ENCODE assay signal across 27 cellular contexts in the genomic region with DNA sequence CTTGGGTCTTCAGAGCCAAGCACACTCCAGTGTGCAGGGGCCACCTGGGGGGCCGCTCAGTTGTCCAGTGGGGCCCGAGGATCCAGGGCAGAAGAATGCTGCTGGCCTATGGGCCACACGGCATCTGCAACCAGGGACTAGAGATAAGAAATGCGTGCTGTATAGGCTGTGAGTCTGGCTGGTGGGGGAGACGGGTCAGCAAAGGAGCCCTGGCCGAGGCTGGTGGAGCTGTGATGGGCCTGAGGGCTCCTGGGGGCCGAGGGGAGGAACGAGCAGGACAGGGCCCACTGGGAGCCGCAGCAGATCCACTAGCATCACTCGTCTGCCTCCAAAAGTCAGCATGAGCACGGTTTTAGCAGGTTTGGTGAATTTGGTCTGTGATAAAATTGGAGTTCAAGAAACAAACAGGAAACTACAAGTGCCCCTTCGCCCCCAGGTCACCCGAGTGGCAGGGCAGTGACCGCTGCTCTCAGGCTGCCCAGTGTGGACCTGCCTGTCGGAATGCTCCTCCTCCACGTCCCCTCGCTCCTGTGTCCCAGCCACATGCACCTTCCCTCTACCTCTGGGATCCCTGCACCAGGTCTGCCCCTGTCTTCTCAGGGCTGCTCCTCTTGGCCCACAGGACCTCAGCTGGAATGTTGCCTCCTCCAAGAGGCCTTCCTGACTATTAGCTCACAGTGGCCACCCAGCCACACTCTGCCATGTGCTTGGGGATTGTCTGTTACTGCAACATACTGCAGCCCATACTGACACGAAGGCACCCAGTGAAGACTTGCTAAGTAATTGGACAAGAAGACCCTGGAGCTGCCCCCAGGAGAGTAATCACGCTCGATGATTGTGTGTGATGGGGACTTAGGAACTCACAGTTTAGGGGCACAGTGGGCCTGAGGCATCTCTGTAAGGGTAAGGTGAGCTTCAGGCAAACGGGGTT. TPM values are rescaled to one million over a fixed set of nuclear protein-coding genes. Genes with fewer than 3 reads are reported as not detected.
A peak's percentile ranks its signal among the peaks of the same experiment; 100 is the strongest.
DNase-seq lines count a peak whose midpoint lies in the region; ATAC-seq and TF ChIP-seq lines count a peak whose summit lies in the region.
"Had no signal": no experiment of that assay in that cellular context is flagged by ENCODE, and none has a peak within 500 bp of the region (broad histone marks: within the 10 kb centered on the region; RNA-seq: fewer than 3 reads in every experiment).

No MANE protein-coding gene starts in this region.

- H2BK120ac ChIP-seq in neuronal stem cell (ENCODE audit: low read depth, low read length) = no peak overlapping the region

- H2BK12ac ChIP-seq in neuronal stem cell (ENCODE audit: low read length) = no peak overlapping the region

- H3K36me3 ChIP-seq in neuronal stem cell (replicated peaks in 1 of 2; ENCODE audit: control insufficient read depth in 2 of 2, insufficient read depth in 2 of 2, low read length in 2 of 2) = no peaks in the 10 kb centered on the region
- H3K36me3 ChIP-seq in transverse colon = peaks cover 0 to 6% (median 0%) of the 10 kb centered on the region in 4 donors

- no peak for ATAC-seq in effector memory CD8-positive, alpha-beta T cell (replicated peaks)
- no peak for ATAC-seq in GM21447 (IDR thresholded peaks at IDR 0.05; ENCODE audit: unreplicated experiment)
- ATAC-seq: A549; activated naive CD4-positive, alpha-beta T cell treated with anti-CD3 and anti-CD28 coated beads, Interleukin-2, amount 50 U/mL, for 72 hours; CD8-positive, alpha-beta T cell had no signal

- H3K27ac ChIP-seq in neuronal stem cell (replicated peaks; ENCODE audit: low read length) = no peak overlapping the region
- H3K27ac ChIP-seq in transverse colon = no peak overlapping the region
- H3K27ac ChIP-seq: A549, KMS-11, SK-N-MC had no signal

- H4K8ac ChIP-seq in neuronal stem cell (ENCODE audit: low read depth, low read length) = no peak overlapping the region

- peak overlapping the region; percentile 60 for H2BK15ac ChIP-seq in neuronal stem cell (ENCODE audit: low read length)

- no peaks in the 10 kb centered on the region for H3K27me3 Mint-ChIP-seq in activated naive CD8-positive, alpha-beta T cell
- H3K27me3 Mint-ChIP-seq in activated naive CD8-positive, alpha-beta T cell treated with anti-CD3 and anti-CD28 coated beads for 36 hours = no peaks in the 10 kb centered on the region
- H3K27me3 Mint-ChIP-seq in effector memory CD8-positive, alpha-beta T cell = no peaks in the 10 kb centered on the region

- H3K27me3 ChIP-seq in neuronal stem cell (ENCODE audit: control insufficient read depth in 3 of 3, insufficient read depth in 3 of 3, low read depth in 1 of 3, low read length in 3 of 3) = peaks cover 0 to 63% (median 0%) of the 10 kb centered on the region in 3 experiments
- H3K27me3 ChIP-seq in transverse colon = no peaks in the 10 kb centered on the region

- no peak for TF ChIP-seq CTCF in transverse colon (IDR thresholded peaks at IDR 0.05)

- no peak for DNase-seq in activated naive CD8-positive, alpha-beta T cell treated with anti-CD3 and anti-CD28 coated beads for 36 hours
- no peak for DNase-seq in effector memory CD8-positive, alpha-beta T cell
- no peak for DNase-seq in neuronal stem cell (ENCODE audit: low spot score)
- peak; percentile 3 for DNase-seq in transverse colon
- DNase-seq in NCI-H2029 (lab: John Stamatoyannopoulos, UW) = no peak
- no peak for DNase-seq in NCI-H510A treated with DMSO at 0.1 percent for 48 hours (lab: John Stamatoyannopoulos, UW)
- DNase-seq: activated CD4-positive, alpha-beta T cell treated with anti-CD3 and anti-CD28 coated beads for 4 hours; CD8-positive, alpha-beta T cell; DMS79 treated with DMSO at 0.1 percent for 48 hours; effector CD8-positive, alpha-beta T cell; hypothalamus; midbrain; NCI-H1105; NCI-H2107; NCI-H526 treated with DMSO at 0.1 percent for 48 hours; occipital lobe had no signal

- no CpG with 5 or more reads among the region's 21 CpGs for WGBS in neuronal stem cell (ENCODE audit: extremely low coverage in 2 of 2, insufficient read length in 2 of 2, insufficient replicate concordance in 1 of 2), 2 donors
- 71 to 84% methylated on average over 4 to 21 of the region's 21 CpGs for WGBS in transverse colon (ENCODE audit: low coverage in 1 of 2), 2 donors

- no peaks in the 10 kb centered on the region for H3K9me3 ChIP-seq in neuronal stem cell (replicated peaks in 1 of 2; ENCODE audit: control insufficient read depth in 2 of 2, insufficient read depth in 1 of 2, low read depth in 1 of 2, low read length in 2 of 2)
- no peaks in the 10 kb centered on the region for H3K9me3 ChIP-seq in transverse colon
- H3K9me3 ChIP-seq: A549 had no signal

- peak overlapping the region; percentile 64 for H3K27ac Mint-ChIP-seq in activated naive CD8-positive, alpha-beta T cell
- no peak overlapping the region for H3K27ac Mint-ChIP-seq in activated naive CD8-positive, alpha-beta T cell treated with anti-CD3 and anti-CD28 coated beads for 36 hours
- peak overlapping the region; percentile 64 to 92 for H3K27ac Mint-ChIP-seq in effector memory CD8-positive, alpha-beta T cell
- H3K27ac Mint-ChIP-seq: activated naive CD4-positive, alpha-beta T cell treated with anti-CD3 and anti-CD28 coated beads, Interleukin-2, amount 50 U/mL, for 72 hours; type B pancreatic cell had no signal

- H3K23ac ChIP-seq in neuronal stem cell (ENCODE audit: low read depth, low read length, poor library complexity) = peak overlapping the region; percentile 39

- H3K36me3 Mint-ChIP-seq in activated naive CD8-positive, alpha-beta T cell = no peaks in the 10 kb centered on the region
- peaks cover 3% of the 10 kb centered on the region for H3K36me3 Mint-ChIP-seq in activated naive CD8-positive, alpha-beta T cell treated with anti-CD3 and anti-CD28 coated beads for 36 hours
- H3K36me3 Mint-ChIP-seq in effector memory CD8-positive, alpha-beta T cell (ENCODE audit: insufficient read depth) = peaks cover 36% of the 10 kb centered on the region
- H3K36me3 Mint-ChIP-seq: activated naive CD4-positive, alpha-beta T cell treated with anti-CD3 and anti-CD28 coated beads, Interleukin-2, amount 50 U/mL, for 72 hours; type B pancreatic cell had no signal

- H3K4ac ChIP-seq in neuronal stem cell (ENCODE audit: low read length) = no peak overlapping the region

- in situ Hi-C loops in transverse colon (cut with MboI; ENCODE audit: low pct_ligation_motif_present in 1 of 4, low pct_unique_long_range_greater_than_20kb in 1 of 4, low sequenced_read_pairs in 3 of 4) = no loop called here

- no peak overlapping the region for H2BK5ac ChIP-seq in neuronal stem cell (ENCODE audit: low read length)

- no peak for TF ChIP-seq EP300 in transverse colon (IDR thresholded peaks at IDR 0.05; ENCODE audit: low read depth)

- peak overlapping the region; percentile 73 for H3K18ac ChIP-seq in neuronal stem cell (ENCODE audit: low read length)

- peak overlapping the region; percentile 42 for H2AFZ ChIP-seq in neuronal stem cell (ENCODE audit: low read length)

- no peaks in the 10 kb centered on the region for H3K9me3 Mint-ChIP-seq in activated naive CD8-positive, alpha-beta T cell (ENCODE audit: low read depth)
- H3K9me3 Mint-ChIP-seq in activated naive CD8-positive, alpha-beta T cell treated with anti-CD3 and anti-CD28 coated beads for 36 hours = no peaks in the 10 kb centered on the region
- no peaks in the 10 kb centered on the region for H3K9me3 Mint-ChIP-seq in effector memory CD8-positive, alpha-beta T cell
- H3K9me3 Mint-ChIP-seq: activated naive CD4-positive, alpha-beta T cell treated with anti-CD3 and anti-CD28 coated beads, Interleukin-2, amount 50 U/mL, for 72 hours; CD8-positive, alpha-beta T cell; type B pancreatic cell had no signal

- no peak overlapping the region for H3K4me3 Mint-ChIP-seq in activated naive CD8-positive, alpha-beta T cell
- no peak overlapping the region for H3K4me3 Mint-ChIP-seq in activated naive CD8-positive, alpha-beta T cell treated with anti-CD3 and anti-CD28 coated beads for 36 hours
- no peak overlapping the region for H3K4me3 Mint-ChIP-seq in effector memory CD8-positive, alpha-beta T cell
- H3K4me3 Mint-ChIP-seq: CD8-positive, alpha-beta T cell; type B pancreatic cell had no signal

- no peak overlapping the region for H3K14ac ChIP-seq in neuronal stem cell (ENCODE audit: low read length)

- H3K4me3 ChIP-seq in neuronal stem cell (ENCODE audit: low read length in 2 of 2) (no peak overlapping the region), transverse colon (no peak overlapping the region)
- H3K4me3 ChIP-seq: A549, SK-N-MC had no signal

- H3K4me1 Mint-ChIP-seq in activated naive CD8-positive, alpha-beta T cell (ENCODE audit: low read depth) = peaks cover 33% of the 10 kb centered on the region
- peaks cover 24% of the 10 kb centered on the region for H3K4me1 Mint-ChIP-seq in activated naive CD8-positive, alpha-beta T cell treated with anti-CD3 and anti-CD28 coated beads for 36 hours
- peaks cover 41 to 52% of the 10 kb centered on the region in 2 donors for H3K4me1 Mint-ChIP-seq in effector memory CD8-positive, alpha-beta T cell (ENCODE audit: low read depth in 2 of 2)

- no peak overlapping the region for H3K9ac ChIP-seq in neuronal stem cell (ENCODE audit: low read depth, low read length, poor library complexity)
- H3K9ac ChIP-seq: KMS-11 had no signal

- H3K4me2 ChIP-seq in neuronal stem cell (ENCODE audit: insufficient read depth, low read length, poor library complexity, severe bottlenecking) = no peak overlapping the region
- H3K4me2 ChIP-seq: A549, KMS-11 had no signal

- H3K79me1 ChIP-seq in neuronal stem cell (ENCODE audit: low read depth, low read length) = no peaks in the 10 kb centered on the region

- no peak overlapping the region for H4K91ac ChIP-seq in neuronal stem cell (ENCODE audit: low read depth, low read length, poor library complexity)

- TF ChIP-seq POLR2A in transverse colon (IDR thresholded peaks at IDR 0.05) = no peak

- intact Hi-C loops in transverse colon (cut with DNase I; ENCODE audit: low total_unique reads) = no loop called here

- H2AK5ac ChIP-seq in neuronal stem cell (ENCODE audit: low read depth, low read length) = peak overlapping the region; percentile 76

- H3K4me1 ChIP-seq in neuronal stem cell (ENCODE audit: control insufficient read depth in 2 of 2, insufficient read depth in 1 of 2, low read depth in 1 of 2, low read length in 2 of 2) (peaks cover 2 to 4% of the 10 kb centered on the region in 2 donors), transverse colon (peaks cover 14 to 46% (median 37%) of the 10 kb centered on the region in 4 donors)

RNA-seq across cellular contexts. Expression of a gene that starts 10.9 kb away (rescaled TPM):
- 10 to 100 TPM; 14.3 to 14.5 TPM for total RNA-seq in activated naive CD8-positive, alpha-beta T cell treated with anti-CD3 and anti-CD28 coated beads for 36 hours
- polyA plus RNA-seq in neuronal stem cell (2013, experiment 1 of 2) = 0.24 TPM
- polyA plus RNA-seq in neuronal stem cell (2013, experiment 2 of 2) = 0.26 TPM
- 10 to 100 TPM; 30.3 to 64.7 (median 51.6) TPM for total RNA-seq in transverse colon

RNA-seq across cellular contexts. Expression of a gene that starts 34.9 kb away (rescaled TPM):
- not detected for total RNA-seq in activated naive CD8-positive, alpha-beta T cell treated with anti-CD3 and anti-CD28 coated beads for 36 hours
- 0.73 TPM for polyA plus RNA-seq in neuronal stem cell (2013, experiment 1 of 2)
- polyA plus RNA-seq in neuronal stem cell (2013, experiment 2 of 2) = 0.78 TPM
- total RNA-seq in transverse colon = under 1 TPM in 1 of 4 donors, not detected in 3; 0.16 TPM
- total RNA-seq: activated naive CD4-positive, alpha-beta T cell treated with anti-CD3 and anti-CD28 coated beads, Interleukin-2, amount 50 U/mL, for 72 hours; bronchial epithelial cell; CD8-positive, alpha-beta T cell; H4; kidney epithelial cell; occipital lobe; OCI-LY7 had no signal

RNA-seq across cellular contexts. Expression of a gene that starts 54.5 kb away (rescaled TPM):
- 10 to 100 TPM; 47.9 to 48.8 TPM for total RNA-seq in activated naive CD8-positive, alpha-beta T cell treated with anti-CD3 and anti-CD28 coated beads for 36 hours
- polyA plus RNA-seq in neuronal stem cell (2013, experiment 1 of 2) = 56.3 TPM
- 57.5 TPM for polyA plus RNA-seq in neuronal stem cell (2013, experiment 2 of 2)
- total RNA-seq in transverse colon = 10 to 100 TPM; 14.9 to 88.6 (median 50.2) TPM
